Comparison of ENCODE assay signal across 1 cellular context in the genomic region with DNA sequence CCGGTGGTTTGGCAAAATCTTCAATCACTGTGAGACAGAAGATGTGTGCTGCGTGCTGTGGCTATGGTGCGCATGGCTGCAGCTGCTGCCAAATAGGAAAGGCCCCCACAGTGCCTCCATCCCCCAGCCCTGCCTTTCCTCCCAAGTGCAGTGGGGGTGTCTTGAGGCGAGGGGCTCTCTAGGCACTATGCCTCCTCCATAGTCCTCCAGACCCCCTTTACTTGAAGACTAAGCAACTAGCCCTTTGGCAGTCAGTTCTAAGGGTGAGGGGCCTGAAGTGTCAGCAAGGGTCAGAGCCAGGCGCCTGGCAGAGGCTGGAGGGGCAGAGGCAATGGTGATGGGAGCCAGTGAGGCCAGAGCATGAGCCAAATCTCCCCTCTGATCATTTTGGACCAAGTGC.
TF ChIP-seq lines count a peak whose summit lies in the region.

No MANE protein-coding gene starts in this region.

TF ChIP-seq in SK-N-SH treated with all-trans-retinoic acid at 6 μM for 48 hours, 23 proteins besides CTCF, POLR2A, EP300 and RAD21 (continued from another document):
- TF ChIP-seq, protein P1, sequence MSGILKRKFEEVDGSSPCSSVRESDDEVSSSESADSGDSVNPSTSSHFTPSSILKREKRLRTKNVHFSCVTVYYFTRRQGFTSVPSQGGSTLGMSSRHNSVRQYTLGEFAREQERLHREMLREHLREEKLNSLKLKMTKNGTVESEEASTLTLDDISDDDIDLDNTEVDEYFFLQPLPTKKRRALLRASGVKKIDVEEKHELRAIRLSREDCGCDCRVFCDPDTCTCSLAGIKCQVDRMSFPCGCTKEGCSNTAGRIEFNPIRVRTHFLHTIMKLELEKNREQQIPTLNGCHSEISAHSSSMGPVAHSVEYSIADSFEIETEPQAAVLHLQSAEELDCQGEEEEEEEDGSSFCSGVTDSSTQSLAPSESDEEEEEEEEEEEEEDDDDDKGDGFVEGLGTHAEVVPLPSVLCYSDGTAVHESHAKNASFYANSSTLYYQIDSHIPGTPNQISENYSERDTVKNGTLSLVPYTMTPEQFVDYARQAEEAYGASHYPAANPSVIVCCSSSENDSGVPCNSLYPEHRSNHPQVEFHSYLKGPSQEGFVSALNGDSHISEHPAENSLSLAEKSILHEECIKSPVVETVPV (CRISPR knock-in tag; IDR thresholded peaks at IDR 0.05): no peak
- TF ChIP-seq CREB5 (CRISPR knock-in tag; IDR thresholded peaks at IDR 0.05; ENCODE audit: low read depth): no peak
- no peak for TF ChIP-seq PPARA (CRISPR knock-in tag; IDR thresholded peaks at IDR 0.05; ENCODE audit: borderline replicate concordance)
- TF ChIP-seq ZNF8 (CRISPR knock-in tag; IDR thresholded peaks at IDR 0.05): no peak
- TF ChIP-seq BACH2 (CRISPR knock-in tag; IDR thresholded peaks at IDR 0.05; ENCODE audit: borderline replicate concordance): no peak
- no peak for TF ChIP-seq GLIS3 (CRISPR knock-in tag; IDR thresholded peaks at IDR 0.05)
- TF ChIP-seq ISL1 (CRISPR knock-in tag; IDR thresholded peaks at IDR 0.05): no peak
- no peak for TF ChIP-seq RARB (CRISPR knock-in tag; IDR thresholded peaks at IDR 0.05)
- TF ChIP-seq ZFP3 (CRISPR knock-in tag; IDR thresholded peaks at IDR 0.05): no peak
- no peak for TF ChIP-seq ZNF70 (CRISPR knock-in tag; IDR thresholded peaks at IDR 0.05)
- TF ChIP-seq, protein P2, sequence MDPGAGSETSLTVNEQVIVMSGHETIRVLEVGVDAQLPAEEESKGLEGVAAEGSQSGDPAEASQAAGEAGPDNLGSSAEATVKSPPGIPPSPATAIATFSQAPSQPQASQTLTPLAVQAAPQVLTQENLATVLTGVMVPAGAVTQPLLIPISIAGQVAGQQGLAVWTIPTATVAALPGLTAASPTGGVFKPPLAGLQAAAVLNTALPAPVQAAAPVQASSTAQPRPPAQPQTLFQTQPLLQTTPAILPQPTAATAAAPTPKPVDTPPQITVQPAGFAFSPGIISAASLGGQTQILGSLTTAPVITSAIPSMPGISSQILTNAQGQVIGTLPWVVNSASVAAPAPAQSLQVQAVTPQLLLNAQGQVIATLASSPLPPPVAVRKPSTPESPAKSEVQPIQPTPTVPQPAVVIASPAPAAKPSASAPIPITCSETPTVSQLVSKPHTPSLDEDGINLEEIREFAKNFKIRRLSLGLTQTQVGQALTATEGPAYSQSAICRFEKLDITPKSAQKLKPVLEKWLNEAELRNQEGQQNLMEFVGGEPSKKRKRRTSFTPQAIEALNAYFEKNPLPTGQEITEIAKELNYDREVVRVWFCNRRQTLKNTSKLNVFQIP (CRISPR knock-in tag; IDR thresholded peaks at IDR 0.05; ENCODE audit: borderline replicate concordance, low read depth): no peak
- TF ChIP-seq TCF4 (CRISPR knock-in tag; IDR thresholded peaks at IDR 0.05; ENCODE audit: borderline replicate concordance): no peak
